8 cellular contexts compared by ENCODE assay signal in genomic region chr15:90201150-90201943, GRCh38. TPM values are rescaled to one million over a fixed set of nuclear protein-coding genes. Genes with fewer than 3 reads are reported as not detected.
A peak's percentile ranks its signal among the peaks of the same experiment; 100 is the strongest.
DNase-seq lines count a peak whose midpoint lies in the region; ATAC-seq and TF ChIP-seq lines count a peak whose summit lies in the region.

TSS of gene SEMA4B (plus strand) at chr15:90201330. CDS start at chr15:90201579, 249 bp downstream.

- H3K9me3 Mint-ChIP-seq in stimulated activated effector memory CD8-positive, alpha-beta T cell treated with anti-CD3 and anti-CD28 coated beads, Interleukin-12 subunit alpha, Interleukin-12 subunit beta, amount 100 ng/mL, for 72 hours: no peaks in the 10 kb centered on the region

- TF ChIP-seq POLR2A in GM19193 (IDR thresholded peaks at IDR 0.05; ENCODE audit: extremely low read depth, insufficient read depth, insufficient read length): peak; percentile 70

- peaks cover 53% of the 10 kb centered on the region for H3K4me1 ChIP-seq in OCI-LY1 (ENCODE audit: insufficient read depth, low read length, severe bottlenecking)
- H3K4me1 ChIP-seq in esophagus (ENCODE audit: control insufficient read depth in 2 of 2, insufficient read depth in 2 of 2, low read length in 1 of 2): peaks cover 4 to 23% of the 10 kb centered on the region in 2 donors
- H3K4me1 ChIP-seq in muscle layer of duodenum (ENCODE audit: control insufficient read depth in 1 of 2, insufficient read depth in 2 of 2, low read length in 2 of 2): peaks cover 13 to 45% of the 10 kb centered on the region in 2 donors

- H3K79me2 ChIP-seq in OCI-LY1 (ENCODE audit: insufficient read depth, low read length): no peaks in the 10 kb centered on the region

- H3K4me1 Mint-ChIP-seq in stimulated activated effector memory CD8-positive, alpha-beta T cell treated with anti-CD3 and anti-CD28 coated beads, Interleukin-12 subunit alpha, Interleukin-12 subunit beta, amount 100 ng/mL, for 72 hours: peaks cover 28% of the 10 kb centered on the region

- H4K20me1 ChIP-seq in OCI-LY1 (ENCODE audit: insufficient read depth, low read length): no peaks in the 10 kb centered on the region

- ATAC-seq in HG03378 (IDR thresholded peaks at IDR 0.05; ENCODE audit: unreplicated experiment): peak; percentile 60
- peak; percentile 91 for ATAC-seq in stimulated activated effector memory CD8-positive, alpha-beta T cell treated with anti-CD3 and anti-CD28 coated beads, Interleukin-12 subunit alpha, Interleukin-12 subunit beta, amount 100 ng/mL, for 72 hours

- no peaks in the 10 kb centered on the region for H3K9me2 ChIP-seq in OCI-LY1 (ENCODE audit: low read depth, low read length)

- peaks cover 5% of the 10 kb centered on the region for H3K36me3 Mint-ChIP-seq in stimulated activated effector memory CD8-positive, alpha-beta T cell treated with anti-CD3 and anti-CD28 coated beads, Interleukin-12 subunit alpha, Interleukin-12 subunit beta, amount 100 ng/mL, for 72 hours

- peak within 1 kb of the TSS; percentile 77 for H3K4me3 ChIP-seq in OCI-LY1 (ENCODE audit: low read depth, low read length, poor library complexity, severe bottlenecking)
- H3K4me3 ChIP-seq in esophagus (ENCODE audit: low read depth in 1 of 2, low read length in 2 of 2): peak within 1 kb of the TSS; percentile 80 to 94
- peak within 1 kb of the TSS; percentile 74 to 94 for H3K4me3 ChIP-seq in muscle layer of duodenum (ENCODE audit: low read depth in 1 of 2, low read length in 2 of 2)

- no peak for TF ChIP-seq CTCF in C4-2B (conservative IDR thresholded peaks at IDR 0.05)
- no peak for TF ChIP-seq CTCF in OCI-LY1 (IDR thresholded peaks at IDR 0.05; ENCODE audit: low read length)

- H3K27ac Mint-ChIP-seq in stimulated activated effector memory CD8-positive, alpha-beta T cell treated with anti-CD3 and anti-CD28 coated beads, Interleukin-12 subunit alpha, Interleukin-12 subunit beta, amount 100 ng/mL, for 72 hours: peak within 1 kb of the TSS; percentile 82

- no peak within 1 kb of the TSS for H2AFZ ChIP-seq in OCI-LY1 (ENCODE audit: low read length)

- H3K9ac ChIP-seq in OCI-LY1 (ENCODE audit: low read length): peak within 1 kb of the TSS; percentile 72

- H3K4me3 Mint-ChIP-seq in stimulated activated effector memory CD8-positive, alpha-beta T cell treated with anti-CD3 and anti-CD28 coated beads, Interleukin-12 subunit alpha, Interleukin-12 subunit beta, amount 100 ng/mL, for 72 hours: peak within 1 kb of the TSS; percentile 77

- peaks cover 1% of the 10 kb centered on the region; the same call in 1 of the 2 replicates for H3K36me3 ChIP-seq in OCI-LY1 (ENCODE audit: insufficient read depth, low read length)
- H3K36me3 ChIP-seq in esophagus (ENCODE audit: control insufficient read depth in 2 of 2, insufficient read depth in 2 of 2, low read length in 1 of 2): peaks cover under 1 to 12% of the 10 kb centered on the region in 2 donors
- peaks cover 0 to 14% of the 10 kb centered on the region in 2 donors for H3K36me3 ChIP-seq in muscle layer of duodenum (ENCODE audit: control insufficient read depth in 1 of 2, insufficient read depth in 2 of 2, low read length in 2 of 2)

- no peaks in the 10 kb centered on the region for H3K9me3 ChIP-seq in OCI-LY1 (ENCODE audit: low read length)
- no peaks in the 10 kb centered on the region for H3K9me3 ChIP-seq in esophagus (ENCODE audit: control insufficient read depth in 2 of 2, insufficient read depth in 1 of 2, low read depth in 1 of 2, low read length in 1 of 2)
- no peaks in the 10 kb centered on the region for H3K9me3 ChIP-seq in muscle layer of duodenum (ENCODE audit: control insufficient read depth in 1 of 2, low read length in 2 of 2)

- H3K27me3 ChIP-seq in OCI-LY1 (ENCODE audit: insufficient read depth, low read length) (no peaks in the 10 kb centered on the region), esophagus (ENCODE audit: control insufficient read depth in 1 of 2, insufficient read depth in 2 of 2, low read length in 2 of 2) (no peaks in the 10 kb centered on the region), muscle layer of duodenum (ENCODE audit: low read depth, low read length) (no peaks in the 10 kb centered on the region)

- WGBS in esophagus, 2 donors: 0 to 1% methylated on average over 72 to 86 of the region's 86 CpGs

- H3F3A ChIP-seq in OCI-LY1 (ENCODE audit: insufficient read depth, low read length): no peaks in the 10 kb centered on the region

- H3K27ac ChIP-seq in C4-2B: peak within 1 kb of the TSS; percentile 83
- peak within 1 kb of the TSS; percentile 70 for H3K27ac ChIP-seq in OCI-LY1 (ENCODE audit: low read depth, low read length, poor library complexity, severe bottlenecking)
- H3K27ac ChIP-seq in esophagus (ENCODE audit: low read depth in 2 of 2, low read length in 1 of 2): peak within 1 kb of the TSS; percentile 94 to 97
- peak within 1 kb of the TSS; percentile 16 for H3K27ac ChIP-seq in muscle layer of duodenum (ENCODE audit: low read length)

- peak; percentile 77 for DNase-seq in activated T-cell treated with anti-CD3 and anti-CD28 coated beads, Interleukin-2, amount 50 U/mL, for 1 hour
- peak; percentile 62 to 85 for DNase-seq in stimulated activated effector memory CD8-positive, alpha-beta T cell treated with anti-CD3 and anti-CD28 coated beads, Interleukin-12 subunit alpha, Interleukin-12 subunit beta, amount 100 ng/mL, for 72 hours (ENCODE audit: low spot score in 2 of 2)

- peak within 1 kb of the TSS; percentile 90 for H3K4me2 ChIP-seq in OCI-LY1 (ENCODE audit: low read length)

RNA-seq across cellular contexts. Expression of gene SEMA4B, which starts in this region (rescaled TPM):
- polyA plus RNA-seq in esophagus: 100 to 1,000 TPM in 1 of 2 donors, 10 to 100 TPM in 1; 90.5 to 121 TPM

Comparison
In these comparisons a context has a peak if more than half of its experiments do, and no peak if none do; other contexts are left out.
1. Peak in every context shown above with its lines: DNase-seq, ATAC-seq, H3K4me3 ChIP-seq and H3K27ac ChIP-seq.
2. H3K27ac ChIP-seq: peak in every context shown above with its lines; median percentile 96 in esophagus; 83 in C4-2B; 70 in OCI-LY1; 16 in muscle layer of duodenum.